In the genomic region with DNA sequence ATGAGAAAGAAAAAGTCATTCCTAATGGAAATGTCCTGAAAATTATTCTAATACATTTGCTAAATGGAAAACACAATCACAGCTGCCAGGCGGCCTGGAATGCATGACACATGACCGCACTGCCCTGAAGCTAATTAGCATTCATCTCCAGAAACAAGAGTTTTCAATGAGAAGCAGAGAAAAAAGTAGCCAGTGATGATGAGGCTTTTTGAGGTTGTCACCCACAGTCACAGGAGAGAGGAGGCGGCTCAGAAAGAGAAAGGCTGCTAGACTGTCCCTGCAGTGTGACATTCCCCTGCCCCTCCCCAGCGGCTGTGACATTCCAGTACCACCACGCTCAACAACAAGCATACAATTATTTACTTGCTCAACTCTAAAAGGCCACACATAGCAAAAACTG, we compare ENCODE assay signal across 10 cellular contexts.
DNase-seq lines count a peak whose midpoint lies in the region; TF ChIP-seq lines count a peak whose summit lies in the region.
"Had no signal": no experiment of that assay in that cellular context is flagged by ENCODE, and none has a peak within 500 bp of the region (broad histone marks: within the 10 kb centered on the region; RNA-seq: fewer than 3 reads in every experiment).

No MANE protein-coding gene starts in this region.

- peaks cover 14% of the 10 kb centered on the region; the same call in 1 of the 2 replicates for H3K9me3 ChIP-seq in ES-I3 (ENCODE audit: control insufficient read depth, insufficient read depth, low read length)
- no peaks in the 10 kb centered on the region for H3K9me3 ChIP-seq in fibroblast of lung (ENCODE audit: control insufficient read depth, insufficient read depth, low read depth, low read length)

- H3K9ac ChIP-seq in ES-I3 (ENCODE audit: low read depth, low read length) (peak overlapping the region; percentile 35; the same call in 1 of the 2 replicates), fibroblast of lung (ENCODE audit: insufficient read depth, low read length) (no peak overlapping the region)

- TF ChIP-seq CTCF in fibroblast of lung (conservative IDR thresholded peaks at IDR 0.05 in 1 of 2, IDR thresholded peaks at IDR 0.05 in 1 of 2; ENCODE audit: low read depth in 1 of 2, low read length in 2 of 2) (no peak), brain microvascular endothelial cell (IDR thresholded peaks at IDR 0.05; ENCODE audit: low read depth, low read length, missing control alignments) (no peak)

- H3K79me2 ChIP-seq in fibroblast of lung (ENCODE audit: control insufficient read depth, insufficient read depth, low read length) = no peaks in the 10 kb centered on the region

- no peaks in the 10 kb centered on the region for H4K20me1 ChIP-seq in fibroblast of lung (ENCODE audit: control insufficient read depth, extremely low read depth, insufficient read depth, low read length)

- H3K36me3 ChIP-seq in ES-I3 (ENCODE audit: insufficient read depth, low read length) = no peaks in the 10 kb centered on the region; the same call in 1 of the 2 replicates
- H3K36me3 ChIP-seq in fibroblast of lung (ENCODE audit: control insufficient read depth, insufficient read depth, low read length) = no peaks in the 10 kb centered on the region
- H3K36me3 ChIP-seq in brain microvascular endothelial cell (replicated peaks) = peaks cover 3% of the 10 kb centered on the region

- H3K27me3 ChIP-seq in fibroblast of lung (ENCODE audit: control insufficient read depth, insufficient read depth, low read length) (no peaks in the 10 kb centered on the region), brain microvascular endothelial cell (replicated peaks) (no peaks in the 10 kb centered on the region)

- no peak overlapping the region for H2AFZ ChIP-seq in fibroblast of lung (ENCODE audit: low read length)

- H3K4me2 ChIP-seq in fibroblast of lung (ENCODE audit: extremely low read depth, insufficient read depth, low read length) = peak overlapping the region; percentile 25

- no peak overlapping the region for H3K4me3 ChIP-seq in fibroblast of lung (replicated peaks in 1 of 4; ENCODE audit: control extremely low read depth in 1 of 4, insufficient read depth in 1 of 4, low read depth in 3 of 4, low read length in 4 of 4)
- H3K4me3 ChIP-seq in brain microvascular endothelial cell (ENCODE audit: low read depth, low read length) = no peak overlapping the region
- H3K4me3 ChIP-seq: GM12878 had no signal

- H3K4me1 ChIP-seq in ES-I3 (ENCODE audit: insufficient read depth, low read length) = peaks cover 28% of the 10 kb centered on the region
- H3K4me1 ChIP-seq in fibroblast of lung (ENCODE audit: control insufficient read depth, extremely low read depth, insufficient read depth, low read length) = no peaks in the 10 kb centered on the region

- in situ Hi-C loops in brain microvascular endothelial cell (cut with HindIII; ENCODE audit: low pct_ligation_motif_present, low sequenced_read_pairs) = no loop called here

- H3K27ac ChIP-seq in fibroblast of lung (ENCODE audit: insufficient read depth, low read length) (no peak overlapping the region), brain microvascular endothelial cell (no peak overlapping the region)

- DNase-seq in SW480 (ENCODE audit: low spot score) = peak; percentile 49
- peak; percentile 6 to 78 for DNase-seq in fibroblast of lung (ENCODE audit: low read depth in 2 of 2)
- peak in 8 of 10 donors; percentile 48 to 89 (median 61) for DNase-seq in posterior cingulate gyrus
- no peak for DNase-seq in brain microvascular endothelial cell
- DNase-seq in KG1 (lab: John Stamatoyannopoulos, UW) = no peak
- DNase-seq in GF-D8 (lab: John Stamatoyannopoulos, UW) = no peak
- no peak for DNase-seq in NCI-H1436 treated with DMSO at 0.1 percent for 48 hours (lab: John Stamatoyannopoulos, UW)
- DNase-seq: T-helper 9 cell had no signal

- intact Hi-C loops in posterior cingulate gyrus (cut with DNase I) = no loop called here

Comparison
In these comparisons a context has a peak if more than half of its experiments do, and no peak if none do; other contexts are left out.
1. DNase-seq: peak in SW480 (single experiment), fibroblast of lung (2 of 2) and posterior cingulate gyrus (8 of 10); none in brain microvascular endothelial cell (single experiment), KG1 (single experiment), GF-D8 (single experiment) and NCI-H1436 treated with DMSO at 0.1 percent for 48 hours (single experiment).